In genomic region chr15:38708672-38709188, GRCh38 we compare ENCODE assay signal across 25 cellular contexts.
A peak's percentile ranks its signal among the peaks of the same experiment; 100 is the strongest.
DNase-seq lines count a peak whose midpoint lies in the region; ATAC-seq and TF ChIP-seq lines count a peak whose summit lies in the region.
"Had no signal": no experiment of that assay in that cellular context is flagged by ENCODE, and none has a peak within 500 bp of the region (broad histone marks: within the 10 kb centered on the region; RNA-seq: fewer than 3 reads in every experiment).

No MANE protein-coding gene starts in this region.

- H3K79me2 ChIP-seq in GM23338 (replicated peaks; ENCODE audit: insufficient read depth), result no peaks in the 10 kb centered on the region

- peaks cover 4% of the 10 kb centered on the region for H3K27me3 Mint-ChIP-seq in GM23338 (ENCODE audit: insufficient read depth, low read depth, poor library complexity)
- H3K27me3 Mint-ChIP-seq in progenitor cell of endocrine pancreas, result peaks cover 12% of the 10 kb centered on the region
- peaks cover 7 to 17% of the 10 kb centered on the region in 2 donors for H3K27me3 Mint-ChIP-seq in natural killer cell treated with Interleukin-12 subunit alpha and Interleukin-12 subunit beta and Interleukin-15 and Interleukin-18, amount 100 ng/mL, for 72 hours
- H3K27me3 Mint-ChIP-seq: dendritic cell treated with granulocyte-macrophage colony-stimulating factor and Interleukin-4, amounts not matched to agents 40 ng/mL and 50 ng/mL, for 4 days had no signal

- H3K27me3 ChIP-seq in GM23338 (ENCODE audit: insufficient read depth), result no peaks in the 10 kb centered on the region
- H3K27me3 ChIP-seq: pancreas had no signal

- peak overlapping the region; percentile 11; the same call in 1 of the 3 replicates for H3K4me3 Mint-ChIP-seq in GM23338
- H3K4me3 Mint-ChIP-seq in progenitor cell of endocrine pancreas (ENCODE audit: low read depth), result no peak overlapping the region
- H3K4me3 Mint-ChIP-seq in natural killer cell treated with Interleukin-12 subunit alpha and Interleukin-12 subunit beta and Interleukin-15 and Interleukin-18, amount 100 ng/mL, for 72 hours, result no peak overlapping the region
- H3K4me3 Mint-ChIP-seq: activated naive CD4-positive, alpha-beta T cell treated with anti-CD3 and anti-CD28 coated beads, Interleukin-2, amount 10 ng/mL, durations not matched to agents 7 days and 5 days; activated T-helper 1 cell treated with anti-CD3 and anti-CD28 coated beads, Interleukin-12 subunit alpha, Interleukin-12 subunit beta, Interleukin-2, Interleukin-4 antibody, amounts not matched to agents 30 ng/mL and 10 ng/mL and 1 ng/mL, durations not matched to agents 14 hours and 24 hours and 36 hours; dendritic cell treated with granulocyte-macrophage colony-stimulating factor and Interleukin-4, amounts not matched to agents 40 ng/mL and 50 ng/mL, for 4 days; nephron progenitor cell; T-helper 1 cell treated with Interleukin-12 subunit alpha and Interleukin-12 subunit beta and Interleukin-4 antibody, amounts not matched to agents 30 μg/mL and 1 μg/mL, for 36 hours had no signal

- H3K4me2 ChIP-seq in GM23338, result peak overlapping the region; percentile 53

- no peak overlapping the region for H2AFZ ChIP-seq in GM23338

- peaks cover 41% of the 10 kb centered on the region for H3K4me1 ChIP-seq in GM23338 (ENCODE audit: insufficient read depth)
- H3K4me1 ChIP-seq: pancreas had no signal

- DNase-seq in GM23338 (ENCODE audit: low spot score), result no peak
- DNase-seq in fibroblast of peridontal ligament (ENCODE audit: extremely low read depth), result peak; percentile 63
- no peak for DNase-seq in progenitor cell of endocrine pancreas (ENCODE audit: low spot score, unreplicated experiment)
- DNase-seq in natural killer cell treated with Interleukin-12 subunit alpha and Interleukin-12 subunit beta and Interleukin-15 and Interleukin-18, amount 100 ng/mL, for 72 hours (ENCODE audit: low spot score), result no peak
- DNase-seq: activated CD4-positive, alpha-beta T cell treated with anti-CD3 and anti-CD28 coated beads, Interleukin-2, amount 50 U/mL, for 1 hour; activated naive CD4-positive, alpha-beta T cell treated with anti-CD3 and anti-CD28 coated beads, Interleukin-2, amount 10 ng/mL, durations not matched to agents 7 days and 5 days; caudate nucleus; glutamatergic neuron; left cardiac atrium; NCI-H1694 treated with DMSO at 0.1 percent for 48 hours; NCI-H2171 treated with DMSO at 0.1 percent for 48 hours; NCI-H524 treated with DMSO at 0.1 percent for 48 hours; nephron progenitor cell; pancreas; right cardiac atrium; RPMI8226; stimulated activated CD4-positive, alpha-beta T cell treated with anti-CD3 and anti-CD28 coated beads, Interleukin-4, amount 100 ng/mL, for 4 hours; stimulated activated naive CD4-positive, alpha-beta T cell had no signal

- TF ChIP-seq CTCF in GM23338 (conservative IDR thresholded peaks at IDR 0.05; ENCODE audit: low read depth in 2 of 2) (no peak), VCaP (conservative IDR thresholded peaks at IDR 0.05) (no peak), progenitor cell of endocrine pancreas (IDR thresholded peaks at IDR 0.05; ENCODE audit: unreplicated experiment) (no peak)

- H3F3A ChIP-seq in GM23338 (replicated peaks; ENCODE audit: low read depth), result no peaks in the 10 kb centered on the region

- peak overlapping the region; percentile 24; the same call in 1 of the 2 replicates for H3K4me3 ChIP-seq in GM23338
- H3K4me3 ChIP-seq: pancreas had no signal

- H3K27ac Mint-ChIP-seq in GM23338 (peak overlapping the region; percentile 47), progenitor cell of endocrine pancreas (peak overlapping the region; percentile 37)
- H3K27ac Mint-ChIP-seq in natural killer cell treated with Interleukin-12 subunit alpha and Interleukin-12 subunit beta and Interleukin-15 and Interleukin-18, amount 100 ng/mL, for 72 hours, result no peak overlapping the region
- H3K27ac Mint-ChIP-seq: activated naive CD4-positive, alpha-beta T cell treated with anti-CD3 and anti-CD28 coated beads, Interleukin-2, amount 10 ng/mL, durations not matched to agents 7 days and 5 days; activated T-helper 1 cell treated with anti-CD3 and anti-CD28 coated beads, Interleukin-12 subunit alpha, Interleukin-12 subunit beta, Interleukin-2, Interleukin-4 antibody, amounts not matched to agents 30 ng/mL and 10 ng/mL and 1 ng/mL, durations not matched to agents 14 hours and 24 hours and 36 hours; dendritic cell treated with granulocyte-macrophage colony-stimulating factor and Interleukin-4, amounts not matched to agents 40 ng/mL and 50 ng/mL, for 4 days; nephron progenitor cell; T-helper 1 cell treated with Interleukin-12 subunit alpha and Interleukin-12 subunit beta and Interleukin-4 antibody, amounts not matched to agents 30 μg/mL and 1 μg/mL, for 36 hours had no signal

- H3K4me1 Mint-ChIP-seq in GM23338, result peaks cover 44% of the 10 kb centered on the region
- no peaks in the 10 kb centered on the region for H3K4me1 Mint-ChIP-seq in progenitor cell of endocrine pancreas (ENCODE audit: low read depth)
- H3K4me1 Mint-ChIP-seq in natural killer cell treated with Interleukin-12 subunit alpha and Interleukin-12 subunit beta and Interleukin-15 and Interleukin-18, amount 100 ng/mL, for 72 hours (ENCODE audit: low read depth in 2 of 2), result no peaks in the 10 kb centered on the region

- H3K9me3 Mint-ChIP-seq in GM23338, result no peaks in the 10 kb centered on the region; the same call in 2 of the 3 replicates
- H3K9me3 Mint-ChIP-seq in progenitor cell of endocrine pancreas (ENCODE audit: low read depth), result no peaks in the 10 kb centered on the region
- H3K9me3 Mint-ChIP-seq in natural killer cell treated with Interleukin-12 subunit alpha and Interleukin-12 subunit beta and Interleukin-15 and Interleukin-18, amount 100 ng/mL, for 72 hours, result no peaks in the 10 kb centered on the region
- H3K9me3 Mint-ChIP-seq: activated naive CD4-positive, alpha-beta T cell treated with anti-CD3 and anti-CD28 coated beads, Interleukin-2, amount 10 ng/mL, durations not matched to agents 7 days and 5 days; activated T-helper 1 cell treated with anti-CD3 and anti-CD28 coated beads, Interleukin-12 subunit alpha, Interleukin-12 subunit beta, Interleukin-2, Interleukin-4 antibody, amounts not matched to agents 30 ng/mL and 10 ng/mL and 1 ng/mL, durations not matched to agents 14 hours and 24 hours and 36 hours; dendritic cell treated with granulocyte-macrophage colony-stimulating factor and Interleukin-4, amounts not matched to agents 40 ng/mL and 50 ng/mL, for 4 days; nephron progenitor cell; T-helper 1 cell treated with Interleukin-12 subunit alpha and Interleukin-12 subunit beta and Interleukin-4 antibody, amounts not matched to agents 30 μg/mL and 1 μg/mL, for 36 hours had no signal

- H4K20me1 ChIP-seq in GM23338 (replicated peaks; ENCODE audit: insufficient read depth), result no peaks in the 10 kb centered on the region

- H3K27ac ChIP-seq in GM23338 (ENCODE audit: low read depth) (peak overlapping the region; percentile 75), VCaP (peak overlapping the region; percentile 56)
- H3K27ac ChIP-seq: pancreas had no signal

- H3K36me3 Mint-ChIP-seq in GM23338 (ENCODE audit: low read depth), result no peaks in the 10 kb centered on the region
- H3K36me3 Mint-ChIP-seq in progenitor cell of endocrine pancreas (ENCODE audit: insufficient read depth), result no peaks in the 10 kb centered on the region
- no peaks in the 10 kb centered on the region for H3K36me3 Mint-ChIP-seq in natural killer cell treated with Interleukin-12 subunit alpha and Interleukin-12 subunit beta and Interleukin-15 and Interleukin-18, amount 100 ng/mL, for 72 hours
- H3K36me3 Mint-ChIP-seq: activated naive CD4-positive, alpha-beta T cell treated with anti-CD3 and anti-CD28 coated beads, Interleukin-2, amount 10 ng/mL, durations not matched to agents 7 days and 5 days had no signal

- H3K36me3 ChIP-seq in GM23338 (ENCODE audit: insufficient read depth), result no peaks in the 10 kb centered on the region
- H3K36me3 ChIP-seq: pancreas had no signal

- H3K9me2 ChIP-seq in GM23338 (ENCODE audit: insufficient read depth), result no peaks in the 10 kb centered on the region

- ATAC-seq in GM23338 (no peak; the same call in 2 of the 3 replicates), HG03342 (IDR thresholded peaks at IDR 0.05; ENCODE audit: unreplicated experiment) (no peak), HG02852 (IDR thresholded peaks at IDR 0.05; ENCODE audit: unreplicated experiment) (no peak)
- ATAC-seq in natural killer cell treated with Interleukin-12 subunit alpha and Interleukin-12 subunit beta and Interleukin-15 and Interleukin-18, amount 100 ng/mL, for 72 hours, result no peak
- no peak for ATAC-seq in activated CD4-positive, CD25-positive, alpha-beta regulatory T cell treated with anti-CD3 and anti-CD28 coated beads, Interleukin-2, amount 50 U/mL, for 24 hours
- ATAC-seq: left cardiac atrium had no signal

TF ChIP-seq in GM23338, 12 proteins besides CTCF, POLR2A, EP300 and RAD21 (continues in another document):
- TF ChIP-seq, protein P1, sequence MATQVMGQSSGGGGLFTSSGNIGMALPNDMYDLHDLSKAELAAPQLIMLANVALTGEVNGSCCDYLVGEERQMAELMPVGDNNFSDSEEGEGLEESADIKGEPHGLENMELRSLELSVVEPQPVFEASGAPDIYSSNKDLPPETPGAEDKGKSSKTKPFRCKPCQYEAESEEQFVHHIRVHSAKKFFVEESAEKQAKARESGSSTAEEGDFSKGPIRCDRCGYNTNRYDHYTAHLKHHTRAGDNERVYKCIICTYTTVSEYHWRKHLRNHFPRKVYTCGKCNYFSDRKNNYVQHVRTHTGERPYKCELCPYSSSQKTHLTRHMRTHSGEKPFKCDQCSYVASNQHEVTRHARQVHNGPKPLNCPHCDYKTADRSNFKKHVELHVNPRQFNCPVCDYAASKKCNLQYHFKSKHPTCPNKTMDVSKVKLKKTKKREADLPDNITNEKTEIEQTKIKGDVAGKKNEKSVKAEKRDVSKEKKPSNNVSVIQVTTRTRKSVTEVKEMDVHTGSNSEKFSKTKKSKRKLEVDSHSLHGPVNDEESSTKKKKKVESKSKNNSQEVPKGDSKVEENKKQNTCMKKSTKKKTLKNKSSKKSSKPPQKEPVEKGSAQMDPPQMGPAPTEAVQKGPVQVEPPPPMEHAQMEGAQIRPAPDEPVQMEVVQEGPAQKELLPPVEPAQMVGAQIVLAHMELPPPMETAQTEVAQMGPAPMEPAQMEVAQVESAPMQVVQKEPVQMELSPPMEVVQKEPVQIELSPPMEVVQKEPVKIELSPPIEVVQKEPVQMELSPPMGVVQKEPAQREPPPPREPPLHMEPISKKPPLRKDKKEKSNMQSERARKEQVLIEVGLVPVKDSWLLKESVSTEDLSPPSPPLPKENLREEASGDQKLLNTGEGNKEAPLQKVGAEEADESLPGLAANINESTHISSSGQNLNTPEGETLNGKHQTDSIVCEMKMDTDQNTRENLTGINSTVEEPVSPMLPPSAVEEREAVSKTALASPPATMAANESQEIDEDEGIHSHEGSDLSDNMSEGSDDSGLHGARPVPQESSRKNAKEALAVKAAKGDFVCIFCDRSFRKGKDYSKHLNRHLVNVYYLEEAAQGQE (IDR thresholded peaks at IDR 0.05; ENCODE audit: unreplicated experiment), result no peak
- TF ChIP-seq POLR2AphosphoS5 (IDR thresholded peaks at IDR 0.05; ENCODE audit: low read depth), result no peak

Comparison
In these comparisons a context has a peak if more than half of its experiments do, and no peak if none do; other contexts are left out.
1. H3K27ac Mint-ChIP-seq: peak in GM23338 (single experiment) and progenitor cell of endocrine pancreas (single experiment); none in natural killer cell treated with Interleukin-12 subunit alpha and Interleukin-12 subunit beta and Interleukin-15 and Interleukin-18, amount 100 ng/mL, for 72 hours (0 of 2).